Comparison of ENCODE assay signal across 8 cellular contexts in genomic region chr12:30822385-30823139, GRCh38.
A peak's percentile ranks its signal among the peaks of the same experiment; 100 is the strongest.
DNase-seq lines count a peak whose midpoint lies in the region; ATAC-seq and TF ChIP-seq lines count a peak whose summit lies in the region.

No MANE protein-coding gene starts in this region.

- H3K36me3 ChIP-seq in HUES48 (ENCODE audit: control insufficient read depth, insufficient read depth, low read length): no peaks in the 10 kb centered on the region
- no peaks in the 10 kb centered on the region for H3K36me3 ChIP-seq in mesodermal cell (ENCODE audit: control insufficient read depth, insufficient read depth, low read length)
- H3K36me3 ChIP-seq in stomach smooth muscle (ENCODE audit: control insufficient read depth in 2 of 2, insufficient read depth in 2 of 2, low read length in 2 of 2): no peaks in the 10 kb centered on the region

- peak; percentile 27 for DNase-seq in A172 (ENCODE audit: low spot score)
- DNase-seq in activated T-cell treated with anti-CD3 and anti-CD28 coated beads, Interleukin-2, amount 50 U/mL, for 1 hour: peak; percentile 43
- peak; percentile 38 to 39 for DNase-seq in erythroblast (lab: John Stamatoyannopoulos, UW)
- DNase-seq in NCI-H1417 treated with DMSO at 0.1 percent for 48 hours (lab: John Stamatoyannopoulos, UW): no peak

- H3K9me3 ChIP-seq in HUES48 (ENCODE audit: control insufficient read depth, insufficient read depth, low read length) (no peaks in the 10 kb centered on the region), mesodermal cell (ENCODE audit: control insufficient read depth, low read length) (no peaks in the 10 kb centered on the region), stomach smooth muscle (ENCODE audit: control insufficient read depth in 2 of 2, low read length in 2 of 2) (no peaks in the 10 kb centered on the region)

- H3K27ac ChIP-seq in HUES48 (ENCODE audit: low read depth, low read length) (no peak overlapping the region), mesodermal cell (ENCODE audit: low read depth, low read length, severe bottlenecking) (peak overlapping the region; percentile 57), stomach smooth muscle (ENCODE audit: low read length) (no peak overlapping the region)

- no peak for TF ChIP-seq POLR2A in erythroblast (IDR thresholded peaks at IDR 0.05; ENCODE audit: low read length)

- H3K9ac ChIP-seq in HUES48 (ENCODE audit: low read depth, low read length): no peak overlapping the region
- peak overlapping the region; percentile 58 to 60 for H3K9ac ChIP-seq in stomach smooth muscle (ENCODE audit: low read length in 2 of 2)

- ATAC-seq in GM18867 (IDR thresholded peaks at IDR 0.05; ENCODE audit: unreplicated experiment): peak; percentile 61

- peak overlapping the region; percentile 62 for H3K4me3 ChIP-seq in HUES48 (ENCODE audit: low read depth, low read length)
- peak overlapping the region; percentile 47 for H3K4me3 ChIP-seq in mesodermal cell (ENCODE audit: extremely low read depth, insufficient read depth, low read length, poor library complexity, severe bottlenecking)
- peak overlapping the region; percentile 70 to 71 for H3K4me3 ChIP-seq in stomach smooth muscle (ENCODE audit: low read length in 2 of 2)

- 6 to 9% methylated on average over 36 to 37 of the region's 47 CpGs for WGBS in mesodermal cell (ENCODE audit: insufficient coverage in 2 of 2), 2 experiments

- H3K27me3 ChIP-seq in HUES48 (ENCODE audit: control insufficient read depth, insufficient read depth, low read length): peaks cover 35% of the 10 kb centered on the region
- H3K27me3 ChIP-seq in stomach smooth muscle (ENCODE audit: control insufficient read depth in 1 of 2, insufficient read depth in 2 of 2, low read length in 2 of 2): no peaks in the 10 kb centered on the region

- peaks cover 6% of the 10 kb centered on the region; the same call in 1 of the 2 replicates for H3K4me1 ChIP-seq in HUES48 (ENCODE audit: control insufficient read depth, insufficient read depth, low read length)
- peaks cover 12% of the 10 kb centered on the region for H3K4me1 ChIP-seq in mesodermal cell (ENCODE audit: control insufficient read depth, insufficient read depth, low read length, poor library complexity, severe bottlenecking)
- peaks cover 10% of the 10 kb centered on the region for H3K4me1 ChIP-seq in stomach smooth muscle (ENCODE audit: control insufficient read depth, insufficient read depth, low read length)
